Comparison of ENCODE assay signal across 1 cellular context in genomic region chr12:120490833-120491512, GRCh38.
TF ChIP-seq lines count a peak whose summit lies in the region.

No MANE protein-coding gene starts in this region.

TF ChIP-seq in SK-N-SH, 30 proteins besides CTCF, POLR2A, EP300 and RAD21:
- no peak for TF ChIP-seq TAF1 (IDR thresholded peaks at IDR 0.05; ENCODE audit: borderline replicate concordance, low read depth, low read length)
- no peak for TF ChIP-seq PBX3 (IDR thresholded peaks at IDR 0.05)
- no peak for TF ChIP-seq EZH2phosphoT487 (IDR thresholded peaks at IDR 0.05; ENCODE audit: borderline replicate concordance, low read depth)
- no peak for TF ChIP-seq GATA2 (CRISPR knock-in tag; IDR thresholded peaks at IDR 0.05)
- no peak for TF ChIP-seq POLR2AphosphoS5 (IDR thresholded peaks at IDR 0.05; ENCODE audit: low read depth, low read length)
- TF ChIP-seq JUND (IDR thresholded peaks at IDR 0.05), result no peak
- TF ChIP-seq RCOR1 (IDR thresholded peaks at IDR 0.05; ENCODE audit: low read length), result no peak
- no peak for TF ChIP-seq USF2 (IDR thresholded peaks at IDR 0.05; ENCODE audit: borderline replicate concordance, low read depth, low read length)
- no peak for TF ChIP-seq YY1 (IDR thresholded peaks at IDR 0.05; ENCODE audit: low read depth)
- TF ChIP-seq NRF1 (IDR thresholded peaks at IDR 0.05; ENCODE audit: low read depth, low read length), result no peak
- no peak for TF ChIP-seq RXRA (IDR thresholded peaks at IDR 0.05; ENCODE audit: borderline replicate concordance, low read depth)
- TF ChIP-seq ZBTB33 (IDR thresholded peaks at IDR 0.05; ENCODE audit: borderline replicate concordance, low read depth), result no peak
- TF ChIP-seq RFX5 (IDR thresholded peaks at IDR 0.05; ENCODE audit: low read length), result no peak
- no peak for TF ChIP-seq USF1 (IDR thresholded peaks at IDR 0.05; ENCODE audit: borderline replicate concordance, low read depth)
- TF ChIP-seq FOXJ3 (CRISPR knock-in tag; IDR thresholded peaks at IDR 0.05), result no peak
